7 cellular contexts compared by ENCODE assay signal in the genomic region with DNA sequence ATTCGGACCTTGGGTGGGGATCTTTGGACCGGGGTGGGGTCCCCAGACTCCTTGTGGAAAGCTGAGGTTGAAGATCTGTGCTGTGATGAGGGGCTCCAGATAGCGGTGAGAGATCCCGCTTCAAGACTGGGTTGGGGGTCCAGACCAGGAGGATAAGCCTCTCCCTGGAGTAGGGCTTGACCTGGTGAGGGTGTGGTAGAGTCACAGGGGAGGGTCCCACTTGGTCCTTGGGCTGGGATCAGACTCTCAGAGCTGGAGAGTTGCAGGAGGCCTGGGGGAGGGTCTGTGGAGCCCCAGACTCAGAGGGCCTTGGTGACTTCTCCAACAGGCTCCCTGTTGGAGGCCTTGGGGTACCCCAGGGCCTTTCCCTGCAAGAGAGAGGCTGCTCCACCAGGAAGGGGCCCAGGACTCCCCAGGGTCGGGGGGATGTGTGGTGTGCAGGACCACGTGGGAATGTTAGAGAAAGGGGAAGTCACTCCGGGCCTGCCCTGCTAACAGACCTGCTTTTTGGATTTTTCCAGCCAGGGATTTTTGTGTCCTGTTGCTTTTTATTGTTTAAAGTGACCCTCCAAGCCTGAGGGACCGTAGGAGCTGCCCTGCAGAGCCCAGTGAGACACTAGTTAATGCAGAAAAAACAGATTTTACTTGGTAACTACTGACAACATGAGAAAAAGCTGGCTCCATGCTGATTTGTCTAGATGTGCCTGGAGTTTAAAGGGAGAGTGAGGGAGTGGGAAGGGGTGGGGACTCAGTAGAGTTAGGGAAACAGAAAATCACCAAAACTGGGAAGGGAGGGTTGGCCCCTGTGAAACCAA. TPM values are rescaled to one million over a fixed set of nuclear protein-coding genes. Genes with fewer than 3 reads are reported as not detected.
DNase-seq lines count a peak whose midpoint lies in the region; ATAC-seq and TF ChIP-seq lines count a peak whose summit lies in the region.

No MANE protein-coding gene starts in this region.

- peak overlapping the region; percentile 58 for H3K27ac ChIP-seq in KMS-11
- peak overlapping the region; percentile 92 to 98 (median 96) for H3K27ac ChIP-seq in gastroesophageal sphincter
- peak overlapping the region; percentile 63 for H3K27ac ChIP-seq in neutrophil

- ATAC-seq in gastroesophageal sphincter (peak; percentile 72), HG03108 (IDR thresholded peaks at IDR 0.05; ENCODE audit: unreplicated experiment) (no peak)

- no peaks in the 10 kb centered on the region for H4K20me1 ChIP-seq in KMS-11 (ENCODE audit: insufficient read depth)

- H3K4me1 ChIP-seq in KMS-11 (ENCODE audit: low read depth, poor library complexity, severe bottlenecking) (peaks cover 19% of the 10 kb centered on the region), gastroesophageal sphincter (peaks cover 4 to 82% (median 25%) of the 10 kb centered on the region in 3 donors), neutrophil (ENCODE audit: control insufficient read depth in 1 of 2, insufficient read depth in 1 of 2, low read depth in 1 of 2, low read length in 1 of 2) (peaks cover 36 to 49% of the 10 kb centered on the region in 2 experiments)

- H3K4me3 ChIP-seq in KMS-11 (IDR thresholded peaks at IDR 0.05; ENCODE audit: insufficient read depth, low read depth, low read length) (no peak overlapping the region), gastroesophageal sphincter (peak overlapping the region; percentile 72 to 93), neutrophil (ENCODE audit: low read depth in 1 of 2, low read length in 1 of 2) (peak overlapping the region; percentile 73 to 84)

- DNase-seq in GM03348 (ENCODE audit: low spot score) (peak; percentile 85), NCI-H1694 treated with DMSO at 0.1 percent for 48 hours (lab: John Stamatoyannopoulos, UW) (no peak)
- DNase-seq in activated T-cell treated with anti-CD3 and anti-CD28 coated beads, Interleukin-2, amount 50 U/mL, for 48 hours = peak; percentile 56 to 57

- peak overlapping the region; percentile 95 for H2AFZ ChIP-seq in KMS-11 (ENCODE audit: low read depth)

- H3K9ac ChIP-seq in KMS-11 = peak overlapping the region; percentile 97

- peak overlapping the region; percentile 99 for H3K4me2 ChIP-seq in KMS-11

- peaks cover 28% of the 10 kb centered on the region for H3K79me2 ChIP-seq in KMS-11 (ENCODE audit: insufficient read depth, low read depth)

- no peak for TF ChIP-seq POLR2A in gastroesophageal sphincter (IDR thresholded peaks at IDR 0.05)

- whole genome bisulfite sequencing in gastroesophageal sphincter (ENCODE audit: low coverage in 1 of 2), 2 donors = 0% methylated on average over 2 to 4 of the region's 8 CpGs

- TF ChIP-seq CTCF in KMS-11 (conservative IDR thresholded peaks at IDR 0.05; ENCODE audit: low read depth, low read length) (no peak), gastroesophageal sphincter (IDR thresholded peaks at IDR 0.05) (no peak), neutrophil (IDR thresholded peaks at IDR 0.05) (no peak)

- H3K27me3 ChIP-seq in KMS-11 (ENCODE audit: insufficient read depth, low read depth) (no peaks in the 10 kb centered on the region), gastroesophageal sphincter (no peaks in the 10 kb centered on the region), neutrophil (no peaks in the 10 kb centered on the region)

- TF ChIP-seq EP300 in gastroesophageal sphincter (IDR thresholded peaks at IDR 0.05) = no peak

- H3K36me3 ChIP-seq in KMS-11 (ENCODE audit: insufficient read depth) (no peaks in the 10 kb centered on the region), gastroesophageal sphincter (peaks cover 0 to 5% of the 10 kb centered on the region in 2 donors), neutrophil (no peaks in the 10 kb centered on the region)

- H3K9me3 ChIP-seq in gastroesophageal sphincter (no peaks in the 10 kb centered on the region), neutrophil (no peaks in the 10 kb centered on the region)

RNA-seq across cellular contexts. Expression of gene TXNRD2, which starts 0.7 kb away (rescaled TPM):
- total RNA-seq in gastroesophageal sphincter = 10 to 100 TPM; 16.7 to 33.1 (median 20.3) TPM

RNA-seq across cellular contexts. Expression of gene COMT, which starts 0.7 kb away (rescaled TPM):
- 100 to 1,000 TPM; 105 to 235 (median 208) TPM for total RNA-seq in gastroesophageal sphincter
